ENCODE assay signal across 8 cellular contexts in the genomic region with DNA sequence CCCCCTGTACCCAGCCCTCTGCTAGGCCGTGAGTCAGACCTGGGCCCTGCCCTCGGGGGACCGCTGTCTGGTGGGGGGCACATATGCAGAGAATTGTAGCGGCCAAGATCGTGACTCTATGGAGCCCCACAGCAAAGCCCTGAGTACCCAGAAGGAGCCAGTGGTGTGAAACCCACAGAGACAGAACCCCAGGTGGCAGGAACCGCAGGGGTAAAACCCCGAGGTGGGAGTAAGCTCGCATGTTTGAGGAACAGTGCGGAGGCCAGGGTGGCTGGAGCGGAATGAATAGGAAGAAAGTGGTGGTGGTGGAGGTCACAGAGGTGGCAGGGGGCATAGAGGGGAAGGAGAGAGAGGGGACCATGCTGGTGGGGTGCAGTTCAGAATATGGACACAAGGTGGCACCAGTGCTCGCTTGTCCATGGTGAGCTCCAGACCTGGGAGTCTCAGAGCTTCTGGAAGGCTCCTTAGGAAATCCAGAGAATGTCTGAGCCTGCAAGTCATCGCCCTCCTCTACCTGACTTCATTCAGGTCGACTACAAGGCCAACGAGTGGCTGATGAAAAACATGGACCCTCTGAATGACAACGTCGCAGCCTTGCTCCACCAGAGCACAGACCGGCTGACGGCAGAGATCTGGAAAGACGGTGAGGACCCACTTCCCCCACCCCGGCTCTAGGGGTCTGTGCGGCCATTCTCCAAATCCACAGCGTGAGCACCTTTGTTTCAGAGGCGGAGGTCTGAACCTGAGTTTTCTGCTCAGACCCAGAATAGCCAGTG. TPM values are rescaled to one million over a fixed set of nuclear protein-coding genes. Genes with fewer than 3 reads are reported as not detected.
DNase-seq lines count a peak whose midpoint lies in the region; ATAC-seq, FAIRE-seq and TF ChIP-seq lines count a peak whose summit lies in the region.

No MANE protein-coding gene starts in this region.

- intact Hi-C loops in activated CD4-positive, alpha-beta T cell treated with anti-CD3 and anti-CD28 coated beads, Interleukin-2, amount 10 ng/mL, durations not matched to agents 24 days and 14 days (cut with micrococcal nuclease) = loop anchor here (5.0 kb wide), 2 partner anchors 75 to 210 kb away; a partner anchor contains a TSS

- TF ChIP-seq POLR2A in H54 (IDR thresholded peaks at IDR 0.05; ENCODE audit: low read depth, low read length) = no peak

- H3K4me3 Mint-ChIP-seq in activated CD4-positive, alpha-beta T cell treated with anti-CD3 and anti-CD28 coated beads, Interleukin-2, amount 10 ng/mL, durations not matched to agents 24 days and 14 days = no peak overlapping the region

- in situ Hi-C loops in ACHN (cut with HindIII; ENCODE audit: low pct_ligation_motif_present, low pct_unique_long_range_greater_than_20kb, low sequenced_read_pairs) = no loop called here

- TF ChIP-seq CTCF in fibroblast of the aortic adventitia (IDR thresholded peaks at IDR 0.05; ENCODE audit: insufficient read depth, low read length) = peak; percentile 42

- H3K36me3 Mint-ChIP-seq in activated CD4-positive, alpha-beta T cell treated with anti-CD3 and anti-CD28 coated beads, Interleukin-2, amount 10 ng/mL, durations not matched to agents 24 days and 14 days (ENCODE audit: low read depth) = no peaks in the 10 kb centered on the region

- H3K4me1 Mint-ChIP-seq in activated CD4-positive, alpha-beta T cell treated with anti-CD3 and anti-CD28 coated beads, Interleukin-2, amount 10 ng/mL, durations not matched to agents 24 days and 14 days = no peaks in the 10 kb centered on the region

- peak; percentile 3 for DNase-seq in ACHN
- peak; percentile 47 for DNase-seq in H54 (ENCODE audit: insufficient read length, low spot score)
- peak; percentile 74 for DNase-seq in activated CD4-positive, alpha-beta T cell treated with anti-CD3 and anti-CD28 coated beads, Interleukin-2, amount 10 ng/mL, durations not matched to agents 24 days and 14 days
- no peak for DNase-seq in fibroblast of the aortic adventitia (ENCODE audit: low read depth)
- DNase-seq in stimulated activated CD4-positive, alpha-beta T cell treated with anti-CD3 and anti-CD28 coated beads, Interleukin-15, amount 100 ng/mL, for 24 hours = peak; percentile 56

- no peak overlapping the region for H3K4me3 ChIP-seq in fibroblast of the aortic adventitia (ENCODE audit: low read depth, low read length)

- H3K27me3 Mint-ChIP-seq in activated CD4-positive, alpha-beta T cell treated with anti-CD3 and anti-CD28 coated beads, Interleukin-2, amount 10 ng/mL, durations not matched to agents 24 days and 14 days = no peaks in the 10 kb centered on the region

- H3K9me3 Mint-ChIP-seq in activated CD4-positive, alpha-beta T cell treated with anti-CD3 and anti-CD28 coated beads, Interleukin-2, amount 10 ng/mL, durations not matched to agents 24 days and 14 days = peaks cover 3% of the 10 kb centered on the region

- no peak for FAIRE-seq in H54 (lab: Jason Lieb, UNC)

- ATAC-seq in GM18498 (IDR thresholded peaks at IDR 0.05; ENCODE audit: unreplicated experiment) (no peak), HG03571 (IDR thresholded peaks at IDR 0.05; ENCODE audit: unreplicated experiment) (no peak), GM19324 (IDR thresholded peaks at IDR 0.05; ENCODE audit: low FRiP score, unreplicated experiment) (no peak)

- no peak overlapping the region for H3K27ac Mint-ChIP-seq in activated CD4-positive, alpha-beta T cell treated with anti-CD3 and anti-CD28 coated beads, Interleukin-2, amount 10 ng/mL, durations not matched to agents 24 days and 14 days

RNA-seq across cellular contexts. Expression of a gene that starts 48.9 kb away (rescaled TPM):
- total RNA-seq in activated CD4-positive, alpha-beta T cell treated with anti-CD3 and anti-CD28 coated beads, Interleukin-2, amount 10 ng/mL, durations not matched to agents 24 days and 14 days = not detected in 2 replicates
- total RNA-seq in fibroblast of the aortic adventitia (ENCODE audit: low replicate concordance) = not detected in 2 replicates
